14 cellular contexts compared by ENCODE assay signal in the genomic region with DNA sequence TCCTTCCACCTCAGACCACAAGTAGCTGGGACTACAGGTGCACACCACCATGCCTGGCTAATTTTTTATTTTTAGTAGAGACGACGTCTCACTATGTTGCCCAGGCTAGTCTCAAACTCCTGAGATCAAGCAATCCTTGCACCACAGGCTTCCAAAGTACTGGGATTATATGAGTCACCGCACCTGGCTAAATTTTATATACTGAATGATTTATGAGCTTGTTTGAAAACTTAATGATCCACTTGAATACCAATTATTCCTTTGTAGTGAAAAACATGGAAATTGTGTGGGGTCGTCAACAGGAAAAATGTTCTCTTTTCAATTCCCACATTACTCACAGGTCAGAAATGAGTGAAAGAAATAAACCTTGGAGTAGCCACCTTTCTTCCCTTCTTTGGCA.
"Had no signal": no experiment of that assay in that cellular context is flagged by ENCODE, and none has a peak within 500 bp of the region (broad histone marks: within the 10 kb centered on the region; RNA-seq: fewer than 3 reads in every experiment).

No MANE protein-coding gene starts in this region.

- H3K4me3 ChIP-seq: breast epithelium, gastrocnemius medialis, left ventricle myocardium inferior, tibial nerve, uterus had no signal

- DNase-seq: activated CD4-positive, alpha-beta T cell treated with anti-CD3 and anti-CD28 coated beads for 36 hours; activated CD4-positive, alpha-beta T cell treated with anti-CD3 and anti-CD28 coated beads, Interleukin-2, amount 50 U/mL, for 48 hours; activated gamma-delta T cell; cortex of kidney; erythroblast; gastrocnemius medialis; head of caudate nucleus; left ventricle myocardium inferior; naive B cell; stimulated activated CD8-positive, alpha-beta memory T cell treated with anti-CD3 and anti-CD28 coated beads, Interleukin-4, amount 100 ng/mL, for 48 hours; stimulated activated naive CD8-positive, alpha-beta T cell treated with anti-CD3 and anti-CD28 coated beads, Interleukin-15, Interleukin-2, amounts not matched to agents 100 U/mL and 50 U/mL, for 24 hours; uterus had no signal

- H3K27ac ChIP-seq: breast epithelium, gastrocnemius medialis, left ventricle myocardium inferior, tibial nerve, uterus had no signal

- H3K36me3 ChIP-seq: breast epithelium, gastrocnemius medialis, left ventricle myocardium inferior, tibial nerve, uterus had no signal

- ATAC-seq: activated CD4-positive, alpha-beta T cell treated with anti-CD3 and anti-CD28 coated beads for 36 hours; gastrocnemius medialis; stimulated activated naive CD8-positive, alpha-beta T cell treated with anti-CD3 and anti-CD28 coated beads, Interleukin-15, Interleukin-2, amounts not matched to agents 100 U/mL and 50 U/mL, for 24 hours had no signal

- H3K9me3 ChIP-seq: breast epithelium, gastrocnemius medialis, left ventricle myocardium inferior, tibial nerve, uterus had no signal

- H3K4me1 ChIP-seq: breast epithelium, gastrocnemius medialis, left ventricle myocardium inferior, tibial nerve, uterus had no signal

- H3K27me3 ChIP-seq: breast epithelium, gastrocnemius medialis, tibial nerve, uterus had no signal
